In the genomic region with DNA sequence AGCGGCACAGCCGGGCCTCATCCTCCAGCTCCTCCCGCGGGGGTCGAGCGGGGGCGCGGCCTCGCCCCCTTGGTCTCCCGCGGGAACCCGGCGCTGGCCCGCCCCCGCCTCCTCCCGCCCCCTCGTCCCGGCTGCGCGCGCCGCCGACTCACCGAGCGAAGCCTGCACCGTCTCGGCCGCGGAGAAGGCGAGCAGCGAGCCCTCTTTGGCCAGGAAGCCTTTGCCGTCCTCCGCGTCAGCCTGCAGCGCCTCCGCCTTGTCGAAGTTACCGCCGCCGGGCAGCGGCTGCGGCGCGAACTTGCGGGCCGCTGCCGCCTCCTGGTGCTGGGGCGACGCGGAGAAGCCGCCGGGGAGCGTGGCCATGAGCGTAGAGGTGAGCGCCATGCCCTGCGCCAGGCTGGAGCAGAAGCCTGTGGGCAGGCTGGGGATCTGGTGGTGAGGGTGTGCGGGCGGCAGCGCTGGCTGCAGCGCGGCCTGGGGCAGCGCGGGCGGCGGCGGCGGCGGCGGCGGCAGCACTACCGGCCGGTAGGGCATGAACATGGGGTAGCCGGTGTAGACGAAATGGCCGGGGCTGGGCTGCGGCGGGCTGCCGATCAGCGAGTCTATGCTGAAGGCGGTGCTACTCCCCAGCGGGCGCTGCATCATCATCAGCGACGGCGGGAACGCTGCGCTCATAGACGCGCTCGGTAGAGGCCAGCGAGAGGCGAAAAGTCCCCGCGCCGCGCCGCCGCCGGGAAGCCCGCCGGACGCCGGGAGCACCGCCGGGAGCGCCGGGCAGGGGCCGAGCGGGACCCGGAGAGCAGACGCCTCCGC, we compare ENCODE assay signal across 1 cellular context.
TF ChIP-seq lines count a peak whose summit lies in the region.

No MANE protein-coding gene starts in this region.

TF ChIP-seq in H1, 55 proteins besides CTCF, POLR2A, EP300 and RAD21 (continued from another document):
- TF ChIP-seq, protein P1, sequence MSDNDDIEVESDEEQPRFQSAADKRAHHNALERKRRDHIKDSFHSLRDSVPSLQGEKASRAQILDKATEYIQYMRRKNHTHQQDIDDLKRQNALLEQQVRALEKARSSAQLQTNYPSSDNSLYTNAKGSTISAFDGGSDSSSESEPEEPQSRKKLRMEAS (IDR thresholded peaks at IDR 0.05), result peak; percentile 55; the same call in 1 of the 2 replicates
- TF ChIP-seq JUND (IDR thresholded peaks at IDR 0.05; ENCODE audit: low read length) (no peak), BACH1 (IDR thresholded peaks at IDR 0.05; ENCODE audit: low read length) (no peak), POU5F1 (IDR thresholded peaks at IDR 0.05; ENCODE audit: low read depth, low read length) (no peak), SUZ12 (IDR thresholded peaks at IDR 0.05; ENCODE audit: low read length) (peak; percentile 77), GABPA (IDR thresholded peaks at IDR 0.05; ENCODE audit: borderline replicate concordance, insufficient read depth, low read length) (peak; percentile 9; the same call in 1 of the 2 replicates), HDAC2 (IDR thresholded peaks at IDR 0.05; ENCODE audit: borderline replicate concordance in 1 of 2, low read depth in 2 of 2, low read length in 2 of 2) (no peak), RNF2 (IDR thresholded peaks at IDR 0.05; ENCODE audit: borderline replicate concordance, low read depth, low read length, missing control alignments, poor library complexity, severe bottlenecking) (no peak), NRF1 (IDR thresholded peaks at IDR 0.05; ENCODE audit: low read depth, low read length) (no peak), KDM4A (IDR thresholded peaks at IDR 0.05; ENCODE audit: low read depth, low read length, severe bottlenecking) (no peak), RBBP5 (IDR thresholded peaks at IDR 0.05; ENCODE audit: borderline replicate concordance, low read depth, low read length) (peak; percentile 51; the same call in 1 of the 2 replicates), EGR1 (IDR thresholded peaks at IDR 0.05; ENCODE audit: borderline replicate concordance, low read depth, low read length) (peak; percentile 59; the same call in 1 of the 2 replicates), TAF1 (IDR thresholded peaks at IDR 0.05; ENCODE audit: low read depth, low read length) (no peak), RXRA (IDR thresholded peaks at IDR 0.05; ENCODE audit: insufficient read depth, low read depth, low read length) (no peak), EZH2 (IDR thresholded peaks at IDR 0.05; ENCODE audit: low read depth, low read length, severe bottlenecking) (peak; percentile 65), JUN (IDR thresholded peaks at IDR 0.05; ENCODE audit: low read depth, low read length) (no peak), CREB1 (IDR thresholded peaks at IDR 0.05) (peak; percentile 82), BRCA1 (IDR thresholded peaks at IDR 0.05; ENCODE audit: low read depth, low read length) (no peak), SIX5 (IDR thresholded peaks at IDR 0.05; ENCODE audit: low read depth, low read length) (no peak), HDAC6 (IDR thresholded peaks at IDR 0.05; ENCODE audit: low read depth, low read length) (no peak), TAF7 (optimal IDR thresholded peaks at IDR 0.05; ENCODE audit: borderline replicate concordance, low read depth, low read length) (no peak), SP2 (IDR thresholded peaks at IDR 0.05; ENCODE audit: low read length) (no peak)
- TF ChIP-seq, protein P2, sequence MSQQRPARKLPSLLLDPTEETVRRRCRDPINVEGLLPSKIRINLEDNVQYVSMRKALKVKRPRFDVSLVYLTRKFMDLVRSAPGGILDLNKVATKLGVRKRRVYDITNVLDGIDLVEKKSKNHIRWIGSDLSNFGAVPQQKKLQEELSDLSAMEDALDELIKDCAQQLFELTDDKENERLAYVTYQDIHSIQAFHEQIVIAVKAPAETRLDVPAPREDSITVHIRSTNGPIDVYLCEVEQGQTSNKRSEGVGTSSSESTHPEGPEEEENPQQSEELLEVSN (IDR thresholded peaks at IDR 0.05), result peak; percentile 49
- TF ChIP-seq, protein P3, sequence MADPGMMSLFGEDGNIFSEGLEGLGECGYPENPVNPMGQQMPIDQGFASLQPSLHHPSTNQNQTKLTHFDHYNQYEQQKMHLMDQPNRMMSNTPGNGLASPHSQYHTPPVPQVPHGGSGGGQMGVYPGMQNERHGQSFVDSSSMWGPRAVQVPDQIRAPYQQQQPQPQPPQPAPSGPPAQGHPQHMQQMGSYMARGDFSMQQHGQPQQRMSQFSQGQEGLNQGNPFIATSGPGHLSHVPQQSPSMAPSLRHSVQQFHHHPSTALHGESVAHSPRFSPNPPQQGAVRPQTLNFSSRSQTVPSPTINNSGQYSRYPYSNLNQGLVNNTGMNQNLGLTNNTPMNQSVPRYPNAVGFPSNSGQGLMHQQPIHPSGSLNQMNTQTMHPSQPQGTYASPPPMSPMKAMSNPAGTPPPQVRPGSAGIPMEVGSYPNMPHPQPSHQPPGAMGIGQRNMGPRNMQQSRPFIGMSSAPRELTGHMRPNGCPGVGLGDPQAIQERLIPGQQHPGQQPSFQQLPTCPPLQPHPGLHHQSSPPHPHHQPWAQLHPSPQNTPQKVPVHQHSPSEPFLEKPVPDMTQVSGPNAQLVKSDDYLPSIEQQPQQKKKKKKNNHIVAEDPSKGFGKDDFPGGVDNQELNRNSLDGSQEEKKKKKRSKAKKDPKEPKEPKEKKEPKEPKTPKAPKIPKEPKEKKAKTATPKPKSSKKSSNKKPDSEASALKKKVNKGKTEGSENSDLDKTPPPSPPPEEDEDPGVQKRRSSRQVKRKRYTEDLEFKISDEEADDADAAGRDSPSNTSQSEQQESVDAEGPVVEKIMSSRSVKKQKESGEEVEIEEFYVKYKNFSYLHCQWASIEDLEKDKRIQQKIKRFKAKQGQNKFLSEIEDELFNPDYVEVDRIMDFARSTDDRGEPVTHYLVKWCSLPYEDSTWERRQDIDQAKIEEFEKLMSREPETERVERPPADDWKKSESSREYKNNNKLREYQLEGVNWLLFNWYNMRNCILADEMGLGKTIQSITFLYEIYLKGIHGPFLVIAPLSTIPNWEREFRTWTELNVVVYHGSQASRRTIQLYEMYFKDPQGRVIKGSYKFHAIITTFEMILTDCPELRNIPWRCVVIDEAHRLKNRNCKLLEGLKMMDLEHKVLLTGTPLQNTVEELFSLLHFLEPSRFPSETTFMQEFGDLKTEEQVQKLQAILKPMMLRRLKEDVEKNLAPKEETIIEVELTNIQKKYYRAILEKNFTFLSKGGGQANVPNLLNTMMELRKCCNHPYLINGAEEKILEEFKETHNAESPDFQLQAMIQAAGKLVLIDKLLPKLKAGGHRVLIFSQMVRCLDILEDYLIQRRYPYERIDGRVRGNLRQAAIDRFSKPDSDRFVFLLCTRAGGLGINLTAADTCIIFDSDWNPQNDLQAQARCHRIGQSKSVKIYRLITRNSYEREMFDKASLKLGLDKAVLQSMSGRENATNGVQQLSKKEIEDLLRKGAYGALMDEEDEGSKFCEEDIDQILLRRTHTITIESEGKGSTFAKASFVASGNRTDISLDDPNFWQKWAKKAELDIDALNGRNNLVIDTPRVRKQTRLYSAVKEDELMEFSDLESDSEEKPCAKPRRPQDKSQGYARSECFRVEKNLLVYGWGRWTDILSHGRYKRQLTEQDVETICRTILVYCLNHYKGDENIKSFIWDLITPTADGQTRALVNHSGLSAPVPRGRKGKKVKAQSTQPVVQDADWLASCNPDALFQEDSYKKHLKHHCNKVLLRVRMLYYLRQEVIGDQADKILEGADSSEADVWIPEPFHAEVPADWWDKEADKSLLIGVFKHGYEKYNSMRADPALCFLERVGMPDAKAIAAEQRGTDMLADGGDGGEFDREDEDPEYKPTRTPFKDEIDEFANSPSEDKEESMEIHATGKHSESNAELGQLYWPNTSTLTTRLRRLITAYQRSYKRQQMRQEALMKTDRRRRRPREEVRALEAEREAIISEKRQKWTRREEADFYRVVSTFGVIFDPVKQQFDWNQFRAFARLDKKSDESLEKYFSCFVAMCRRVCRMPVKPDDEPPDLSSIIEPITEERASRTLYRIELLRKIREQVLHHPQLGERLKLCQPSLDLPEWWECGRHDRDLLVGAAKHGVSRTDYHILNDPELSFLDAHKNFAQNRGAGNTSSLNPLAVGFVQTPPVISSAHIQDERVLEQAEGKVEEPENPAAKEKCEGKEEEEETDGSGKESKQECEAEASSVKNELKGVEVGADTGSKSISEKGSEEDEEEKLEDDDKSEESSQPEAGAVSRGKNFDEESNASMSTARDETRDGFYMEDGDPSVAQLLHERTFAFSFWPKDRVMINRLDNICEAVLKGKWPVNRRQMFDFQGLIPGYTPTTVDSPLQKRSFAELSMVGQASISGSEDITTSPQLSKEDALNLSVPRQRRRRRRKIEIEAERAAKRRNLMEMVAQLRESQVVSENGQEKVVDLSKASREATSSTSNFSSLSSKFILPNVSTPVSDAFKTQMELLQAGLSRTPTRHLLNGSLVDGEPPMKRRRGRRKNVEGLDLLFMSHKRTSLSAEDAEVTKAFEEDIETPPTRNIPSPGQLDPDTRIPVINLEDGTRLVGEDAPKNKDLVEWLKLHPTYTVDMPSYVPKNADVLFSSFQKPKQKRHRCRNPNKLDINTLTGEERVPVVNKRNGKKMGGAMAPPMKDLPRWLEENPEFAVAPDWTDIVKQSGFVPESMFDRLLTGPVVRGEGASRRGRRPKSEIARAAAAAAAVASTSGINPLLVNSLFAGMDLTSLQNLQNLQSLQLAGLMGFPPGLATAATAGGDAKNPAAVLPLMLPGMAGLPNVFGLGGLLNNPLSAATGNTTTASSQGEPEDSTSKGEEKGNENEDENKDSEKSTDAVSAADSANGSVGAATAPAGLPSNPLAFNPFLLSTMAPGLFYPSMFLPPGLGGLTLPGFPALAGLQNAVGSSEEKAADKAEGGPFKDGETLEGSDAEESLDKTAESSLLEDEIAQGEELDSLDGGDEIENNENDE (IDR thresholded peaks at IDR 0.05; ENCODE audit: insufficient replicate concordance, low read length), result no peak
